ENCODE assay signal across 8 cellular contexts in genomic region chr2:159118115-159118858, GRCh38.
DNase-seq lines count a peak whose midpoint lies in the region; ATAC-seq and TF ChIP-seq lines count a peak whose summit lies in the region.

No MANE protein-coding gene starts in this region.

- no peaks in the 10 kb centered on the region for H3K9me3 ChIP-seq in DND-41 (ENCODE audit: insufficient read depth, low read length, severe bottlenecking)
- no peaks in the 10 kb centered on the region for H3K9me3 ChIP-seq in thoracic aorta

- peak; percentile 98 for TF ChIP-seq CTCF in DND-41 (IDR thresholded peaks at IDR 0.05; ENCODE audit: borderline replicate concordance, extremely low read depth, low read length, poor library complexity, severe bottlenecking)
- peak; percentile 95 for TF ChIP-seq CTCF in fibroblast of villous mesenchyme (IDR thresholded peaks at IDR 0.05; ENCODE audit: insufficient read depth, low read depth, low read length)
- TF ChIP-seq CTCF in thoracic aorta (IDR thresholded peaks at IDR 0.05), result peak; percentile 91

- peak; percentile 94 for ATAC-seq in DND-41 (ENCODE audit: insufficient read depth, low read depth)
- peak; percentile 93 for ATAC-seq in GM21529 (IDR thresholded peaks at IDR 0.05; ENCODE audit: unreplicated experiment)
- peak; percentile 88 to 90 for ATAC-seq in activated T-cell treated with anti-CD3 and anti-CD28 coated beads, Interleukin-2, amount 50 U/mL, for 72 hours (replicated peaks in 1 of 2)
- ATAC-seq in thoracic aorta (ENCODE audit: insufficient number of reproducible peaks, low FRiP score, low read depth), result peak; percentile 91

- H3K9ac ChIP-seq in DND-41 (ENCODE audit: low read depth, low read length), result peak overlapping the region; percentile 33

- H4K20me1 ChIP-seq in DND-41 (ENCODE audit: insufficient read depth, low read length), result no peaks in the 10 kb centered on the region

- H3K27me3 ChIP-seq in DND-41 (ENCODE audit: insufficient read depth, low read length, poor library complexity) (no peaks in the 10 kb centered on the region), thoracic aorta (replicated peaks; ENCODE audit: insufficient read depth) (no peaks in the 10 kb centered on the region)

- H3K9me3 Mint-ChIP-seq in activated T-cell treated with anti-CD3 and anti-CD28 coated beads, Interleukin-2, amount 50 U/mL, for 72 hours, result no peaks in the 10 kb centered on the region

- H3K4me2 ChIP-seq in DND-41 (ENCODE audit: insufficient read depth, low read length), result peak overlapping the region; percentile 36

- H3K79me2 ChIP-seq in DND-41 (ENCODE audit: insufficient read depth, low read length), result no peaks in the 10 kb centered on the region

- H3K27ac ChIP-seq in DND-41 (ENCODE audit: low read length) (peak overlapping the region; percentile 82), thoracic aorta (no peak overlapping the region)

- H3K36me3 ChIP-seq in DND-41 (ENCODE audit: insufficient read depth, low read length) (no peaks in the 10 kb centered on the region), thoracic aorta (no peaks in the 10 kb centered on the region)

- peaks cover 30% of the 10 kb centered on the region for H3K4me1 ChIP-seq in DND-41 (ENCODE audit: insufficient read depth, low read length)
- H3K4me1 ChIP-seq in thoracic aorta (ENCODE audit: control insufficient read depth in 1 of 2, low read depth in 2 of 2), result peaks cover 0 to 27% of the 10 kb centered on the region in 2 donors

- H3K4me3 Mint-ChIP-seq in activated T-cell treated with anti-CD3 and anti-CD28 coated beads, Interleukin-2, amount 50 U/mL, for 72 hours, result no peak overlapping the region

- H3K4me3 ChIP-seq in DND-41 (ENCODE audit: low read depth in 1 of 2, low read length in 2 of 2), result no peak overlapping the region
- no peak overlapping the region for H3K4me3 ChIP-seq in Jurkat, Clone E6-1 (ENCODE audit: low read length)
- no peak overlapping the region for H3K4me3 ChIP-seq in fibroblast of villous mesenchyme (ENCODE audit: low read depth, low read length)
- H3K4me3 ChIP-seq in thoracic aorta, result no peak overlapping the region

- no peaks in the 10 kb centered on the region for H3K36me3 Mint-ChIP-seq in activated T-cell treated with anti-CD3 and anti-CD28 coated beads, Interleukin-2, amount 50 U/mL, for 72 hours (ENCODE audit: insufficient read depth in 2 of 2)

- peaks cover 5% of the 10 kb centered on the region for H3K4me1 Mint-ChIP-seq in activated T-cell treated with anti-CD3 and anti-CD28 coated beads, Interleukin-2, amount 50 U/mL, for 72 hours (ENCODE audit: low read depth)

- peak overlapping the region; percentile 60 for H2AFZ ChIP-seq in DND-41 (ENCODE audit: low read depth, low read length)

- no peak overlapping the region for H3K27ac Mint-ChIP-seq in activated T-cell treated with anti-CD3 and anti-CD28 coated beads, Interleukin-2, amount 50 U/mL, for 72 hours

- DNase-seq in DND-41 (peak; percentile 84), RPMI7951 (ENCODE audit: low read depth) (peak; percentile 81), fibroblast of villous mesenchyme (ENCODE audit: low read depth) (peak; percentile 91), nucleus accumbens (lab: John Stamatoyannopoulos, UW) (peak in 54 of 56 donors; percentile 4 to 95 (median 75)), thoracic aorta (ENCODE audit: low spot score) (peak; percentile 65)
- peak; percentile 83 for DNase-seq in Jurkat, Clone E6-1 (ENCODE audit: low read depth, low spot score)
- peak; percentile 76 to 80 for DNase-seq in activated T-cell treated with anti-CD3 and anti-CD28 coated beads, Interleukin-2, amount 50 U/mL, for 72 hours

- H3K27me3 Mint-ChIP-seq in activated T-cell treated with anti-CD3 and anti-CD28 coated beads, Interleukin-2, amount 50 U/mL, for 72 hours (ENCODE audit: low read depth), result no peaks in the 10 kb centered on the region
